Comparison of ENCODE assay signal across 21 cellular contexts in the genomic region with DNA sequence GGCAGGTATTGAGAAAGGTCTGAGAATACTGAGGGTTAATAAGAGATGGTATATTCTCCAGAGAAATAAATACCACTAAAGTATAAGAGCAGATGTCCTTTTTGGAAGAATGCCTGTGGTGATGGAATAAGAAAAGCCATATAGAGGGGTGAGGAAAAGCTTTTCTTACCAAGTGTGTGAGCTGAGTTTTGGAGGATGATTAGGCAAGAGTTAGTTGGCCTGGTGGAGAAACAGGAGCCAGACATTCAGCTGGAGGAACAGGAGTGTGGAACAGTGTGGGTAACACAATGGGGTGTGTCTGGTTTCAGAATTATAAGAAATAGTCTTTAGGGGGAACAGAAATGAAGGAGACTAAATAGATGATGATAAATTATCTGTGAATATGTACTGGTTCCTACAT. TPM values are rescaled to one million over a fixed set of nuclear protein-coding genes. Genes with fewer than 3 reads are reported as not detected.
DNase-seq lines count a peak whose midpoint lies in the region; FAIRE-seq and TF ChIP-seq lines count a peak whose summit lies in the region.
"Had no signal": no experiment of that assay in that cellular context is flagged by ENCODE, and none has a peak within 500 bp of the region (broad histone marks: within the 10 kb centered on the region; RNA-seq: fewer than 3 reads in every experiment).

No MANE protein-coding gene starts in this region.

- H3K4me3 Mint-ChIP-seq in astrocyte (ENCODE audit: unreplicated experiment), result no peak overlapping the region
- H3K4me3 Mint-ChIP-seq: activated CD8-positive, alpha-beta T cell treated with anti-CD3 and anti-CD28 coated beads for 36 hours; stimulated activated naive B cell treated with anti-CD40 and anti-IgM and Interleukin-4, amounts not matched to agents 10 μg/mL and 1 μg/mL and 100 μg/mL, for 72 hours had no signal

- H3K36me3 ChIP-seq in astrocyte (ENCODE audit: insufficient read depth, low read length), result peaks cover 8% of the 10 kb centered on the region
- H3K36me3 ChIP-seq in kidney (ENCODE audit: control insufficient read depth in 1 of 2, insufficient read depth in 2 of 2, low read length in 2 of 2), result no peaks in the 10 kb centered on the region
- H3K36me3 ChIP-seq: cardiac muscle cell, neutrophil had no signal

- peaks cover 71% of the 10 kb centered on the region for H3K79me2 ChIP-seq in astrocyte (ENCODE audit: insufficient read depth, low read length)

- CTCF ChIA-PET in RWPE1 (lab: Yijun Ruan, JAX), result no interaction called here

- no peak overlapping the region for H3K4me2 ChIP-seq in astrocyte (ENCODE audit: low read length)

- no peaks in the 10 kb centered on the region for H3K9me3 ChIP-seq in astrocyte (ENCODE audit: insufficient read depth, low read depth, low read length)
- H3K9me3 ChIP-seq in kidney (ENCODE audit: control insufficient read depth in 1 of 2, low read length in 2 of 2), result no peaks in the 10 kb centered on the region
- H3K9me3 ChIP-seq: neutrophil had no signal

- H3K4me3 ChIP-seq in AG10803 (ENCODE audit: low read length) (no peak overlapping the region), astrocyte (ENCODE audit: insufficient read depth, low read depth, low read length) (no peak overlapping the region), fibroblast of the aortic adventitia (ENCODE audit: low read depth, low read length) (no peak overlapping the region), kidney (ENCODE audit: low read length in 2 of 2) (no peak overlapping the region)
- H3K4me3 ChIP-seq: cardiac muscle cell, dorsolateral prefrontal cortex had no signal

- TF ChIP-seq CTCF in AG10803 (conservative IDR thresholded peaks at IDR 0.05; ENCODE audit: low read length) (no peak), astrocyte (IDR thresholded peaks at IDR 0.05; ENCODE audit: insufficient read depth, low read depth, low read length) (no peak), fibroblast of the aortic adventitia (IDR thresholded peaks at IDR 0.05; ENCODE audit: insufficient read depth, low read length) (no peak), RWPE1 (conservative IDR thresholded peaks at IDR 0.05; ENCODE audit: low read depth) (no peak), kidney (IDR thresholded peaks at IDR 0.05; ENCODE audit: borderline replicate concordance, extremely low read depth, insufficient read depth) (no peak)

- peak; percentile 56 for DNase-seq in AG10803 (ENCODE audit: low read depth)
- peak; percentile 19 for DNase-seq in GM03348 (ENCODE audit: low spot score)
- no peak for DNase-seq in astrocyte (ENCODE audit: low read depth)
- peak; percentile 29 for DNase-seq in fibroblast of the aortic adventitia (ENCODE audit: low read depth)
- DNase-seq in RWPE1 (ENCODE audit: low spot score), result no peak
- DNase-seq in cortex of kidney (lab: John Stamatoyannopoulos, UW), result no peak
- DNase-seq in kidney, result no peak
- DNase-seq: activated CD8-positive, alpha-beta T cell treated with anti-CD3 and anti-CD28 coated beads for 36 hours; activated gamma-delta T cell treated with Interleukin-2 at 50 U/mL for 16 hours; AML-193; dorsolateral prefrontal cortex; left cardiac atrium; NCI-H187; NCI-H2227 treated with DMSO at 0.1 percent for 48 hours; stimulated activated CD4-positive, alpha-beta T cell treated with anti-CD3 and anti-CD28 coated beads, Interleukin-2, amount 100 ng/mL, for 48 hours; stimulated activated naive B cell treated with anti-CD40 and anti-IgM and Interleukin-4, amounts not matched to agents 10 μg/mL and 1 μg/mL and 100 μg/mL, for 72 hours; T1000 had no signal

- no peaks in the 10 kb centered on the region for H3K9me3 Mint-ChIP-seq in astrocyte (ENCODE audit: unreplicated experiment)
- H3K9me3 Mint-ChIP-seq: activated CD8-positive, alpha-beta T cell treated with anti-CD3 and anti-CD28 coated beads for 36 hours; stimulated activated naive B cell treated with anti-CD40 and anti-IgM and Interleukin-4, amounts not matched to agents 10 μg/mL and 1 μg/mL and 100 μg/mL, for 72 hours had no signal

- peaks cover 4% of the 10 kb centered on the region for H3K4me1 Mint-ChIP-seq in astrocyte (ENCODE audit: low read depth, unreplicated experiment)

- H3K4me1 ChIP-seq in astrocyte (ENCODE audit: insufficient read depth, low read length), result no peaks in the 10 kb centered on the region
- H3K4me1 ChIP-seq in kidney (ENCODE audit: control insufficient read depth in 1 of 2, insufficient read depth in 1 of 2, low read depth in 1 of 2, low read length in 2 of 2), result no peaks in the 10 kb centered on the region

- H3K27ac ChIP-seq in astrocyte (ENCODE audit: low read depth, low read length), result no peak overlapping the region
- H3K27ac ChIP-seq in RWPE1, result no peak overlapping the region
- H3K27ac ChIP-seq in kidney (ENCODE audit: low read depth in 2 of 2, low read length in 2 of 2), result no peak overlapping the region
- H3K27ac ChIP-seq: cardiac muscle cell, dorsolateral prefrontal cortex, epithelial cell of prostate, neutrophil had no signal

- no peak overlapping the region for H2AFZ ChIP-seq in astrocyte (ENCODE audit: low read depth, low read length)

- H3K27me3 ChIP-seq in astrocyte (ENCODE audit: insufficient read depth, low read length), result no peaks in the 10 kb centered on the region
- H3K27me3 ChIP-seq: cardiac muscle cell, dorsolateral prefrontal cortex, neutrophil had no signal

- FAIRE-seq in astrocyte (lab: Jason Lieb, UNC) (no peak), kidney (lab: Jason Lieb, UNC) (no peak)
- FAIRE-seq: H1 had no signal

- intact Hi-C loops in kidney (cut with DNase I), result no loop called here

- H3K9ac ChIP-seq in astrocyte (ENCODE audit: low read length) (no peak overlapping the region), kidney (ENCODE audit: low read length in 2 of 2) (no peak overlapping the region)

- H3K36me3 Mint-ChIP-seq in astrocyte (ENCODE audit: low read depth, unreplicated experiment), result peaks cover 12% of the 10 kb centered on the region

- POLR2A ChIA-PET in RWPE1 (lab: Yijun Ruan, JAX; ENCODE audit: low non-redundant PET), result no interaction called here

- H4K20me1 ChIP-seq in astrocyte (ENCODE audit: insufficient read depth, low read length), result peaks cover 45% of the 10 kb centered on the region

- H3K27ac Mint-ChIP-seq in astrocyte (ENCODE audit: unreplicated experiment), result peak overlapping the region; percentile 58
- H3K27ac Mint-ChIP-seq: activated CD8-positive, alpha-beta T cell treated with anti-CD3 and anti-CD28 coated beads for 36 hours; stimulated activated naive B cell treated with anti-CD40 and anti-IgM and Interleukin-4, amounts not matched to agents 10 μg/mL and 1 μg/mL and 100 μg/mL, for 72 hours had no signal

- no peaks in the 10 kb centered on the region for H3K27me3 Mint-ChIP-seq in astrocyte (ENCODE audit: low read depth, unreplicated experiment)
- H3K27me3 Mint-ChIP-seq: activated CD8-positive, alpha-beta T cell treated with anti-CD3 and anti-CD28 coated beads for 36 hours; stimulated activated naive B cell treated with anti-CD40 and anti-IgM and Interleukin-4, amounts not matched to agents 10 μg/mL and 1 μg/mL and 100 μg/mL, for 72 hours had no signal

RNA-seq across cellular contexts. Expression of a gene that starts 19.9 kb away (rescaled TPM):
- total RNA-seq in astrocyte (61.5 and 69.3 TPM in 2 replicates), fibroblast of the aortic adventitia (ENCODE audit: low replicate concordance) (70.4 and 77.5 TPM in 2 replicates), kidney (55.0 TPM)
- polyA plus RNA-seq in kidney (ENCODE audit: insufficient read depth, low read depth, low replicate concordance), result 7.8 TPM

Comparison
In these comparisons a context has a peak if more than half of its experiments do, and no peak if none do; other contexts are left out.
1. DNase-seq: peak in AG10803 (single experiment), GM03348 (single experiment) and fibroblast of the aortic adventitia (single experiment); none in astrocyte (single experiment), RWPE1 (single experiment), cortex of kidney (single experiment) and kidney (single experiment).